In the genomic region with DNA sequence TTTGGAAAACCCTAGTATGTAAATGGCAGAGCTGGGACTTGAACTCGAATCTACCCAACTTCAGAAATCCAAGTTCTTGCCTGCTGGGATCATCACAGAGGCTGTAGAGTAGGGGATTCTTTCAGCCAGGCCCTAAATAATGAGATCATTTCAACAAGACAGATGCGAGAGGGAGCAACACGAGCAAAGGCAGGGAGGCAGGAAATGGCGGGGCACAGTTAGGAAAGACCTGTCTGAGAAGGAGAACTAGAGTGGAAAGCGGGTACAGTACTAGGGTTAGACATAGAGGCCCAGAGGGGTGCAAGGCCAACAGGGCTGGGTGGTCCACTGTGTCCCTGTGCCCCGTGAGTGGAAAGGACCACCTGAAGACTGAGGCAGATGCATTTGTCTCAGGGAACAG, we compare ENCODE assay signal across 15 cellular contexts. TPM values are rescaled to one million over a fixed set of nuclear protein-coding genes. Genes with fewer than 3 reads are reported as not detected.
DNase-seq lines count a peak whose midpoint lies in the region; ATAC-seq and TF ChIP-seq lines count a peak whose summit lies in the region.
"Had no signal": no experiment of that assay in that cellular context is flagged by ENCODE, and none has a peak within 500 bp of the region (broad histone marks: within the 10 kb centered on the region; RNA-seq: fewer than 3 reads in every experiment).

No MANE protein-coding gene starts in this region.

- H3K27ac ChIP-seq in left ventricle myocardium inferior (replicated peaks) = peak overlapping the region; percentile 17
- H3K27ac ChIP-seq in lower lobe of right lung = peak overlapping the region; percentile 46
- H3K27ac ChIP-seq in upper lobe of right lung = no peak overlapping the region

- H3K4me3 Mint-ChIP-seq in activated naive CD8-positive, alpha-beta T cell treated with anti-CD3 and anti-CD28 coated beads, Interleukin-2, amount 10 ng/mL, durations not matched to agents 7 days and 5 days = no peak overlapping the region
- H3K4me3 Mint-ChIP-seq: natural killer cell, type B pancreatic cell had no signal

- TF ChIP-seq CTCF in left ventricle myocardium inferior (IDR thresholded peaks at IDR 0.05; ENCODE audit: borderline replicate concordance) (no peak), lower lobe of right lung (IDR thresholded peaks at IDR 0.05) (no peak), upper lobe of right lung (IDR thresholded peaks at IDR 0.05) (no peak)

- no peaks in the 10 kb centered on the region for H3K27me3 Mint-ChIP-seq in activated naive CD8-positive, alpha-beta T cell treated with anti-CD3 and anti-CD28 coated beads, Interleukin-2, amount 10 ng/mL, durations not matched to agents 7 days and 5 days
- H3K27me3 Mint-ChIP-seq: type B pancreatic cell had no signal

- no peak for ATAC-seq in left ventricle myocardium superior
- ATAC-seq in activated naive CD8-positive, alpha-beta T cell treated with anti-CD3 and anti-CD28 coated beads, Interleukin-2, amount 10 ng/mL, durations not matched to agents 7 days and 5 days (ENCODE audit: low read depth) = no peak
- ATAC-seq in lower lobe of right lung = no peak
- peak; percentile 20 for ATAC-seq in upper lobe of right lung
- no peak for ATAC-seq in GM18505 (IDR thresholded peaks at IDR 0.05; ENCODE audit: unreplicated experiment)
- ATAC-seq: left cardiac atrium had no signal

- H3K4me3 ChIP-seq in left ventricle myocardium inferior = no peak overlapping the region
- no peak overlapping the region for H3K4me3 ChIP-seq in lower lobe of right lung
- no peak overlapping the region for H3K4me3 ChIP-seq in upper lobe of right lung
- H3K4me3 ChIP-seq: esophagus squamous epithelium, heart right ventricle had no signal

- POLR2A ChIA-PET in activated naive CD8-positive, alpha-beta T cell treated with anti-CD3 and anti-CD28 coated beads, Interleukin-2, amount 10 ng/mL, durations not matched to agents 7 days and 5 days (lab: Charles Lee) = no interaction called here

- H3K4me1 ChIP-seq in left ventricle myocardium inferior (peaks cover 49% of the 10 kb centered on the region), lower lobe of right lung (peaks cover 52% of the 10 kb centered on the region), upper lobe of right lung (peaks cover 48% of the 10 kb centered on the region)

- H3K27ac Mint-ChIP-seq in activated naive CD8-positive, alpha-beta T cell treated with anti-CD3 and anti-CD28 coated beads, Interleukin-2, amount 10 ng/mL, durations not matched to agents 7 days and 5 days = peak overlapping the region; percentile 25
- H3K27ac Mint-ChIP-seq: natural killer cell, type B pancreatic cell had no signal

- peaks cover 28% of the 10 kb centered on the region for H3K4me1 Mint-ChIP-seq in activated naive CD8-positive, alpha-beta T cell treated with anti-CD3 and anti-CD28 coated beads, Interleukin-2, amount 10 ng/mL, durations not matched to agents 7 days and 5 days

- H3K36me3 Mint-ChIP-seq in activated naive CD8-positive, alpha-beta T cell treated with anti-CD3 and anti-CD28 coated beads, Interleukin-2, amount 10 ng/mL, durations not matched to agents 7 days and 5 days = peaks cover 18% of the 10 kb centered on the region
- H3K36me3 Mint-ChIP-seq: natural killer cell, type B pancreatic cell had no signal

- intact Hi-C loops in left ventricle myocardium inferior (cut with micrococcal nuclease) = no loop called here
- intact Hi-C loops in left ventricle myocardium superior (cut with micrococcal nuclease) = no loop called here
- intact Hi-C loops in lower lobe of right lung (cut with DNase I) = no loop called here
- intact Hi-C loops in upper lobe of right lung (cut with DNase I) = no loop called here

- H3K9me3 ChIP-seq in left ventricle myocardium inferior (replicated peaks) (no peaks in the 10 kb centered on the region), lower lobe of right lung (no peaks in the 10 kb centered on the region), upper lobe of right lung (no peaks in the 10 kb centered on the region)
- H3K9me3 ChIP-seq: esophagus squamous epithelium, heart right ventricle had no signal

- TF ChIP-seq POLR2A in GM18505 (IDR thresholded peaks at IDR 0.05; ENCODE audit: borderline replicate concordance, extremely low read depth, insufficient read depth, insufficient read length) = no peak

- H3K27me3 ChIP-seq in left ventricle myocardium inferior (ENCODE audit: low read depth) = no peaks in the 10 kb centered on the region
- no peaks in the 10 kb centered on the region for H3K27me3 ChIP-seq in lower lobe of right lung (ENCODE audit: low read depth)
- no peaks in the 10 kb centered on the region for H3K27me3 ChIP-seq in upper lobe of right lung
- H3K27me3 ChIP-seq: esophagus squamous epithelium, heart right ventricle had no signal

- H3K36me3 ChIP-seq in left ventricle myocardium inferior (no peaks in the 10 kb centered on the region), lower lobe of right lung (no peaks in the 10 kb centered on the region), upper lobe of right lung (no peaks in the 10 kb centered on the region)
- H3K36me3 ChIP-seq: esophagus squamous epithelium had no signal

- DNase-seq in left ventricle myocardium inferior (no peak), left ventricle myocardium superior (no peak), lower lobe of right lung (no peak), upper lobe of right lung (no peak), NCI-H1417 treated with DMSO at 0.1 percent for 48 hours (lab: John Stamatoyannopoulos, UW) (no peak), mesenteric fat pad (ENCODE audit: low spot score) (no peak)
- no peak for DNase-seq in activated naive CD8-positive, alpha-beta T cell treated with anti-CD3 and anti-CD28 coated beads, Interleukin-2, amount 10 ng/mL, durations not matched to agents 7 days and 5 days
- DNase-seq: activated CD4-positive, alpha-beta T cell treated with anti-CD3 and anti-CD28 coated beads, Interleukin-2, amount 50 U/mL, for 48 hours; esophagus squamous epithelium; heart right ventricle; left cardiac atrium; natural killer cell; NCI-H774 had no signal

- no peaks in the 10 kb centered on the region for H3K9me3 Mint-ChIP-seq in activated naive CD8-positive, alpha-beta T cell treated with anti-CD3 and anti-CD28 coated beads, Interleukin-2, amount 10 ng/mL, durations not matched to agents 7 days and 5 days
- H3K9me3 Mint-ChIP-seq: natural killer cell, type B pancreatic cell had no signal

RNA-seq across cellular contexts. Expression of gene MVB12B, which starts 46.1 kb away (rescaled TPM):
- total RNA-seq in left ventricle myocardium inferior = 11.2 TPM
- 11.8 TPM for total RNA-seq in left ventricle myocardium superior
- 10 to 100 TPM; 33.5 to 34.1 TPM for total RNA-seq in activated naive CD8-positive, alpha-beta T cell treated with anti-CD3 and anti-CD28 coated beads, Interleukin-2, amount 10 ng/mL, durations not matched to agents 7 days and 5 days
- 47.8 TPM for total RNA-seq in lower lobe of right lung
- 47.5 TPM for total RNA-seq in upper lobe of right lung
- total RNA-seq in mesenteric fat pad = 22.2 TPM
